33 cellular contexts compared by ENCODE assay signal in genomic region chr17:80712610-80713009, GRCh38.
"Had no signal": no experiment of that assay in that cellular context is flagged by ENCODE, and none has a peak within 500 bp of the region (broad histone marks: within the 10 kb centered on the region; RNA-seq: fewer than 3 reads in every experiment).

No MANE protein-coding gene starts in this region.

- H3K36me3 ChIP-seq: neutrophil, ovary, prostate gland, thyroid gland had no signal

- H3K4me1 ChIP-seq: esophagus muscularis mucosa, foreskin keratinocyte, prostate gland, thyroid gland, upper lobe of right lung had no signal

- H3K27ac Mint-ChIP-seq: activated naive CD4-positive, alpha-beta T cell treated with anti-CD3 and anti-CD28 coated beads, Interleukin-2, amount 10 ng/mL, durations not matched to agents 7 days and 5 days; activated naive CD8-positive, alpha-beta T cell treated with anti-CD3 and anti-CD28 coated beads, Interleukin-2, amount 10 ng/mL, durations not matched to agents 7 days and 5 days; endodermal cell; nephron progenitor cell; stimulated activated memory B cell treated with anti-CD40 and anti-IgM and Interleukin-4, amounts not matched to agents 10 μg/mL and 1 μg/mL and 100 μg/mL, for 72 hours; stimulated activated naive CD8-positive, alpha-beta T cell treated with anti-CD3 and anti-CD28 coated beads, Interleukin-15, amount 100 ng/mL, for 72 hours had no signal

- DNase-seq: activated CD4-positive, alpha-beta T cell treated with anti-CD3 and anti-CD28 coated beads for 48 hours; activated CD4-positive, alpha-beta T cell treated with anti-CD3 and anti-CD28 coated beads, Interleukin-2, amount 50 U/mL, for 48 hours; activated gamma-delta T cell; activated naive CD4-positive, alpha-beta T cell treated with anti-CD3 and anti-CD28 coated beads, Interleukin-2, amount 10 ng/mL, durations not matched to agents 7 days and 5 days; activated naive CD8-positive, alpha-beta T cell treated with anti-CD3 and anti-CD28 coated beads, Interleukin-2, amount 10 ng/mL, durations not matched to agents 7 days and 5 days; amniotic stem cell; brain microvascular endothelial cell; endodermal cell; foreskin keratinocyte; islet precursor cell; left cardiac atrium; left ventricle myocardium superior; mucosa of descending colon; nephron progenitor cell; ovary; retina; stimulated activated CD4-positive, alpha-beta T cell treated with anti-CD3 and anti-CD28 coated beads, Interleukin-12 subunit alpha, Interleukin-12 subunit beta, amount 100 ng/mL, for 4 hours; stimulated activated CD4-positive, alpha-beta T cell treated with anti-CD3 and anti-CD28 coated beads, Interleukin-4, amount 100 ng/mL, for 24 hours; stimulated activated naive CD8-positive, alpha-beta T cell treated with anti-CD3 and anti-CD28 coated beads, Interleukin-15, amount 100 ng/mL, for 72 hours; substantia nigra; T-helper 9 cell; thyroid gland; upper lobe of right lung had no signal

- H3K9me3 Mint-ChIP-seq: stimulated activated memory B cell treated with anti-CD40 and anti-IgM and Interleukin-4, amounts not matched to agents 10 μg/mL and 1 μg/mL and 100 μg/mL, for 72 hours; stimulated activated naive CD8-positive, alpha-beta T cell treated with anti-CD3 and anti-CD28 coated beads, Interleukin-15, amount 100 ng/mL, for 72 hours had no signal

- FAIRE-seq: astrocyte, TTC549 had no signal

- H3K9me3 ChIP-seq: esophagus muscularis mucosa, mucosa of descending colon, neutrophil, ovary, prostate gland, thyroid gland, upper lobe of right lung had no signal

- H3K27me3 ChIP-seq: brain microvascular endothelial cell, esophagus muscularis mucosa, foreskin keratinocyte, neutrophil, ovary, thyroid gland, upper lobe of right lung had no signal

- H3K27me3 Mint-ChIP-seq: activated naive CD4-positive, alpha-beta T cell treated with anti-CD3 and anti-CD28 coated beads, Interleukin-2, amount 10 ng/mL, durations not matched to agents 7 days and 5 days; activated naive CD8-positive, alpha-beta T cell treated with anti-CD3 and anti-CD28 coated beads, Interleukin-2, amount 10 ng/mL, durations not matched to agents 7 days and 5 days; stimulated activated memory B cell treated with anti-CD40 and anti-IgM and Interleukin-4, amounts not matched to agents 10 μg/mL and 1 μg/mL and 100 μg/mL, for 72 hours; stimulated activated naive CD8-positive, alpha-beta T cell treated with anti-CD3 and anti-CD28 coated beads, Interleukin-15, amount 100 ng/mL, for 72 hours had no signal

- H3K27ac ChIP-seq: brain microvascular endothelial cell, esophagus muscularis mucosa, foreskin keratinocyte, neutrophil, ovary, prostate gland, thyroid gland, upper lobe of right lung, VCaP had no signal

- ATAC-seq: activated CD4-positive, CD25-positive, alpha-beta regulatory T cell treated with anti-CD3 and anti-CD28 coated beads, Interleukin-2, amount 50 U/mL, for 24 hours; foreskin keratinocyte; left cardiac atrium; left ventricle myocardium superior; mucosa of descending colon; sciatic nerve; stimulated activated memory B cell treated with anti-CD40 and anti-IgM and Interleukin-4, amounts not matched to agents 10 μg/mL and 1 μg/mL and 100 μg/mL, for 72 hours; stimulated activated naive CD8-positive, alpha-beta T cell treated with anti-CD3 and anti-CD28 coated beads, Interleukin-15, amount 100 ng/mL, for 72 hours; upper lobe of right lung had no signal

- H3K4me3 ChIP-seq: esophagus muscularis mucosa, mucosa of descending colon, ovary, prostate gland, skin epidermis, thyroid gland, upper lobe of right lung had no signal

- H3K4me3 Mint-ChIP-seq: activated naive CD4-positive, alpha-beta T cell treated with anti-CD3 and anti-CD28 coated beads, Interleukin-2, amount 10 ng/mL, durations not matched to agents 7 days and 5 days; activated naive CD8-positive, alpha-beta T cell treated with anti-CD3 and anti-CD28 coated beads, Interleukin-2, amount 10 ng/mL, durations not matched to agents 7 days and 5 days; endodermal cell; nephron progenitor cell; stimulated activated memory B cell treated with anti-CD40 and anti-IgM and Interleukin-4, amounts not matched to agents 10 μg/mL and 1 μg/mL and 100 μg/mL, for 72 hours; stimulated activated naive CD8-positive, alpha-beta T cell treated with anti-CD3 and anti-CD28 coated beads, Interleukin-15, amount 100 ng/mL, for 72 hours had no signal
